16 cellular contexts compared by ENCODE assay signal in genomic region chr9:137759649-137760321, GRCh38.
DNase-seq lines count a peak whose midpoint lies in the region; ATAC-seq, FAIRE-seq and TF ChIP-seq lines count a peak whose summit lies in the region.
"Had no signal": no experiment of that assay in that cellular context is flagged by ENCODE, and none has a peak within 500 bp of the region (broad histone marks: within the 10 kb centered on the region; RNA-seq: fewer than 3 reads in every experiment).

No MANE protein-coding gene starts in this region.

- no peaks in the 10 kb centered on the region for H3K9me1 ChIP-seq in K562 (ENCODE audit: control insufficient read depth, insufficient read depth, low read length)

- no peak overlapping the region for H3K4me3 ChIP-seq in K562
- no peak overlapping the region for H3K4me3 ChIP-seq in Caco-2 (ENCODE audit: low read depth, low read length)
- H3K4me3 ChIP-seq: transverse colon had no signal

- no peak for TF ChIP-seq RAD21 in K562 (CRISPR knock-in tag; conservative IDR thresholded peaks at IDR 0.05 in 1 of 2, IDR thresholded peaks at IDR 0.05 in 1 of 2)

- no peak overlapping the region for H3K4me2 ChIP-seq in K562 (ENCODE audit: insufficient read depth, low read length)
- H3K4me2 ChIP-seq: SK-N-SH had no signal

- WGBS in K562 (ENCODE audit: insufficient coverage, low coverage, missing lambda C conversion rate), result 88% methylated on average over 22 of the region's 24 CpGs

- in situ Hi-C loops in GM13976 (cut with MboI; ENCODE audit: low sequenced_read_pairs, unreplicated experiment) (no loop called here), K562 (cut with MboI) (no loop called here)

- no peaks in the 10 kb centered on the region for H3K9me3 ChIP-seq in K562 (replicated peaks; ENCODE audit: control insufficient read depth, insufficient read depth, low read depth, low read length)
- no peaks in the 10 kb centered on the region for H3K9me3 ChIP-seq in Caco-2
- H3K9me3 ChIP-seq: SK-N-SH, transverse colon had no signal

- H2AFZ ChIP-seq in K562 (ENCODE audit: low read depth, low read length), result no peak overlapping the region

- H3K36me3 Mint-ChIP-seq in progenitor cell of endocrine pancreas (ENCODE audit: insufficient read depth), result peaks cover 49% of the 10 kb centered on the region
- peaks cover 53% of the 10 kb centered on the region for H3K36me3 Mint-ChIP-seq in chondrocyte (ENCODE audit: low read depth)
- H3K36me3 Mint-ChIP-seq in Caco-2 (ENCODE audit: insufficient read depth, unreplicated experiment), result peaks cover 75% of the 10 kb centered on the region

- TF ChIP-seq POLR2A in K562 (conservative IDR thresholded peaks at IDR 0.05), result no peak

- no peak for TF ChIP-seq CTCF in GM13976 (IDR thresholded peaks at IDR 0.05; ENCODE audit: borderline replicate concordance, control extremely low read depth, extremely low read depth, insufficient read depth, missing control alignments)
- no peak for TF ChIP-seq CTCF in K562 (IDR thresholded peaks at IDR 0.05 in 2 of 3, conservative IDR thresholded peaks at IDR 0.05 in 1 of 3; ENCODE audit: insufficient read depth in 2 of 3, low read depth in 1 of 3, low read length in 3 of 3)
- TF ChIP-seq CTCF in progenitor cell of endocrine pancreas (IDR thresholded peaks at IDR 0.05; ENCODE audit: unreplicated experiment), result no peak
- no peak for TF ChIP-seq CTCF in chondrocyte (IDR thresholded peaks at IDR 0.05)
- no peak for TF ChIP-seq CTCF in Caco-2 (IDR thresholded peaks at IDR 0.05; ENCODE audit: insufficient read depth in 1 of 2, low read depth in 1 of 2, low read length in 1 of 2, severe bottlenecking in 1 of 2, unreplicated experiment in 1 of 2)

- H3K4me3 Mint-ChIP-seq in progenitor cell of endocrine pancreas (ENCODE audit: low read depth) (no peak overlapping the region), chondrocyte (ENCODE audit: unreplicated experiment) (no peak overlapping the region), Caco-2 (ENCODE audit: unreplicated experiment) (no peak overlapping the region)
- H3K4me3 Mint-ChIP-seq: activated naive CD8-positive, alpha-beta T cell had no signal

- POLR2A ChIA-PET in K562 (lab: Yijun Ruan, JAX), result no interaction called here
- POLR2A ChIA-PET in Caco-2 (lab: Charles Lee), result no interaction called here

- intact Hi-C loops in K562 (cut with micrococcal nuclease) (no loop called here), Caco-2 (cut with micrococcal nuclease; ENCODE audit: unreplicated experiment) (no loop called here)

- no peaks in the 10 kb centered on the region; the same call in 1 of the 2 replicates for H4K20me1 ChIP-seq in K562 (replicated peaks; ENCODE audit: control insufficient read depth, insufficient read depth, low read length)

- H3K27me3 ChIP-seq in K562 (ENCODE audit: control insufficient read depth in 2 of 2, insufficient read depth in 2 of 2, low read length in 2 of 2) (no peaks in the 10 kb centered on the region), Caco-2 (replicated peaks; ENCODE audit: control insufficient read depth, insufficient read depth, low read length) (no peaks in the 10 kb centered on the region)
- H3K27me3 ChIP-seq: transverse colon had no signal

- no peak overlapping the region for H3K27ac ChIP-seq in K562 (ENCODE audit: extremely low read depth, low read depth, low read length)
- H3K27ac ChIP-seq: transverse colon had no signal

- H3K36me3 ChIP-seq in K562 (ENCODE audit: control insufficient read depth, insufficient read depth, low read length), result peaks cover 86% of the 10 kb centered on the region
- H3K36me3 ChIP-seq in Caco-2 (ENCODE audit: control insufficient read depth, insufficient read depth, low read length), result peaks cover 5% of the 10 kb centered on the region

- H3K9me3 Mint-ChIP-seq in progenitor cell of endocrine pancreas (ENCODE audit: low read depth) (no peaks in the 10 kb centered on the region), chondrocyte (ENCODE audit: low read depth) (peaks cover 8% of the 10 kb centered on the region), Caco-2 (ENCODE audit: unreplicated experiment) (no peaks in the 10 kb centered on the region)

- BruUV-seq in K562 (replicated peaks; lab: Mats Ljungman, UMichigan) (no TSS peak), Caco-2 (replicated peaks; lab: Mats Ljungman, UMichigan) (no TSS peak)

- H3K27me3 Mint-ChIP-seq in progenitor cell of endocrine pancreas, result no peaks in the 10 kb centered on the region
- no peaks in the 10 kb centered on the region for H3K27me3 Mint-ChIP-seq in chondrocyte (ENCODE audit: low read depth)
- no peaks in the 10 kb centered on the region for H3K27me3 Mint-ChIP-seq in Caco-2 (ENCODE audit: insufficient read depth, unreplicated experiment)
- H3K27me3 Mint-ChIP-seq: activated naive CD8-positive, alpha-beta T cell had no signal

- peak; percentile 42; the same call in 1 of the 3 replicates for ATAC-seq in K562

- 0 out of 4 replicates have a peak overlapping the region, but pooled peaks of 1 of the 2 experiments have one; percentile 12 for H3K9ac ChIP-seq in K562 (ENCODE audit: insufficient read depth in 1 of 2, low read depth in 2 of 2, low read length in 2 of 2)
- H3K9ac ChIP-seq: SK-N-SH had no signal

- H3K79me2 ChIP-seq in K562 (ENCODE audit: control insufficient read depth, insufficient read depth, low read length), result peaks cover 3% of the 10 kb centered on the region; the same call in 2 of the 3 replicates

- peak; percentile 32 for DNase-seq in NCI-H748 (lab: John Stamatoyannopoulos, UW; ENCODE audit: unreplicated experiment)
- no peak for DNase-seq in NCI-H748 treated with DMSO at 0.1 percent for 48 hours (lab: John Stamatoyannopoulos, UW)
- DNase-seq in GM13976 (ENCODE audit: low spot score), result peak; percentile 58
- peak in 1 of 4 experiments; percentile 11 for DNase-seq in K562 (ENCODE audit: extremely low read depth in 1 of 4, low spot score in 3 of 4)
- no peak for DNase-seq in progenitor cell of endocrine pancreas (ENCODE audit: low spot score, unreplicated experiment)
- DNase-seq in dermis blood vessel endothelial cell, result no peak
- no peak for DNase-seq in chondrocyte (ENCODE audit: low spot score)
- no peak for DNase-seq in Caco-2
- DNase-seq: activated CD4-positive, alpha-beta T cell treated with anti-CD3 and anti-CD28 coated beads, Interleukin-2, amount 50 U/mL, for 1 hour; NCI-H1694 treated with DMSO at 0.1 percent for 48 hours; right cardiac atrium; SK-N-SH; transverse colon had no signal

- H3K4me1 ChIP-seq in K562 (replicated peaks in 1 of 2; ENCODE audit: control insufficient read depth in 2 of 2, insufficient read depth in 2 of 2, low read length in 2 of 2) (peaks cover 0 to 6% of the 10 kb centered on the region in 2 experiments; a peak in 1 of 5 replicates), Caco-2 (no peaks in the 10 kb centered on the region)
- H3K4me1 ChIP-seq: transverse colon had no signal

- CTCF ChIA-PET in K562 (lab: Yijun Ruan, JAX; ENCODE audit: low intra/inter-chr PET ratio) (no interaction called here), Caco-2 (lab: Charles Lee) (no interaction called here)

- H3K4me1 Mint-ChIP-seq in progenitor cell of endocrine pancreas (ENCODE audit: low read depth), result peaks cover 5% of the 10 kb centered on the region
- peaks cover 31% of the 10 kb centered on the region for H3K4me1 Mint-ChIP-seq in chondrocyte (ENCODE audit: low read depth)
- no peaks in the 10 kb centered on the region for H3K4me1 Mint-ChIP-seq in Caco-2 (ENCODE audit: low read depth, unreplicated experiment)

- H3K27ac Mint-ChIP-seq in progenitor cell of endocrine pancreas, result peak overlapping the region; percentile 81
- no peak overlapping the region for H3K27ac Mint-ChIP-seq in chondrocyte (ENCODE audit: unreplicated experiment)
- H3K27ac Mint-ChIP-seq in Caco-2 (ENCODE audit: unreplicated experiment), result no peak overlapping the region
- H3K27ac Mint-ChIP-seq: activated naive CD8-positive, alpha-beta T cell had no signal

- no peak for FAIRE-seq in K562 (lab: Jason Lieb, UNC)
- FAIRE-seq: A204.1, colon had no signal

- no peak for TF ChIP-seq EP300 in K562 (IDR thresholded peaks at IDR 0.05; ENCODE audit: low read length)

TF ChIP-seq in K562, 482 proteins besides CTCF, POLR2A, EP300 and RAD21:
- TF ChIP-seq PKNOX1 (IDR thresholded peaks at IDR 0.05) (peak; percentile 27; the same call in 1 of the 2 replicates), RBM22 (IDR thresholded peaks at IDR 0.05; ENCODE audit: low read depth, low read length, poor library complexity, severe bottlenecking) (peak; percentile 28), RFX1 (IDR thresholded peaks at IDR 0.05) (peak; percentile 90), SRSF3 (IDR thresholded peaks at IDR 0.05; ENCODE audit: insufficient read depth, low read length) (no peak), CAMTA2 (CRISPR knock-in tag; conservative IDR thresholded peaks at IDR 0.05) (no peak), E2F8 (IDR thresholded peaks at IDR 0.05; ENCODE audit: low read depth, partially characterized antibody) (no peak), ZFP30 (CRISPR knock-in tag; IDR thresholded peaks at IDR 0.05; ENCODE audit: borderline replicate concordance) (no peak)

Comparison
In these comparisons a context has a peak if more than half of its experiments do, and no peak if none do; other contexts are left out.
1. DNase-seq: peak in NCI-H748 (single experiment) and GM13976 (single experiment); none in NCI-H748 treated with DMSO at 0.1 percent for 48 hours (single experiment), progenitor cell of endocrine pancreas (single experiment), dermis blood vessel endothelial cell (single experiment), chondrocyte (single experiment) and Caco-2 (0 of 2).